In the genomic region with DNA sequence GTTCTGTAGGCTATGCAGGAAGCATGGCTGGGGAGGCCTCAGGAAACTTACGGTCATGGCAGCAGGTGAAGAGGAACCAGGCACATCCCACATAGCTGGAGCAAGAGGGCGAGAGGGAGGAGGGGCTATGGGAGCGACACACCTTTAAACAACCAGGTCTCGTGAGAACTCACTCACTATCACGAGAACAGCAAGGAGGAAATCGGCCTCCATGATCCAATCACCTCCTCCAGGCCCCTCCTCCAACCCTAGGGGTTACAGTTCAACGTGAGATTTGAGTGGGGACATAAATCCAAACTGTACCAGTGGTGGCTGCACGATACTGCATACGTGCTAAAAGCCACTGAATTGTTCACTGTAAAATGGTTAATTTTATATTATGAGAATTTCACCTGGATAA, we compare ENCODE assay signal across 22 cellular contexts. TPM values are rescaled to one million over a fixed set of nuclear protein-coding genes. Genes with fewer than 3 reads are reported as not detected.
DNase-seq lines count a peak whose midpoint lies in the region; ATAC-seq, FAIRE-seq and TF ChIP-seq lines count a peak whose summit lies in the region.
"Had no signal": no experiment of that assay in that cellular context is flagged by ENCODE, and none has a peak within 500 bp of the region (broad histone marks: within the 10 kb centered on the region; RNA-seq: fewer than 3 reads in every experiment).

No MANE protein-coding gene starts in this region.

- H3K9me3 ChIP-seq in HepG2 (ENCODE audit: low read length) (no peaks in the 10 kb centered on the region), right lobe of liver (no peaks in the 10 kb centered on the region), H1 (ENCODE audit: insufficient read depth in 2 of 2, low read depth in 1 of 2, low read length in 1 of 2) (no peaks in the 10 kb centered on the region), neural progenitor cell (ENCODE audit: low read depth) (no peaks in the 10 kb centered on the region)
- H3K9me3 ChIP-seq: BLaER1 treated with 17β-estradiol and CSF1 and Interleukin-3, amounts not matched to agents 10 nM and 100 nM had no signal

- no peak overlapping the region for H3K4ac ChIP-seq in H1 (replicated peaks; ENCODE audit: insufficient read length, low read depth, low read length)

- H2AK5ac ChIP-seq in H1 (ENCODE audit: low read depth, low read length): no peak overlapping the region

- FAIRE-seq in HepG2 (lab: Jason Lieb, UNC) (no peak), H1 (lab: Jason Lieb, UNC) (no peak)
- FAIRE-seq: A204.1, D721Med, GM12892 had no signal

- CTCF ChIA-PET in HepG2 (lab: Yijun Ruan, JAX; ENCODE audit: low intra/inter-chr PET ratio, low total read pairs) (no interaction called here), H1 (lab: Charles Lee; ENCODE audit: partially characterized antibody) (interaction anchor here (0.5 to 1.8 kb wide), 7 partner anchors 13 to 790 kb away, joined by 3 to 5 read pairs (median 4); no protein-coding TSS in a partner anchor)

- H3K18ac ChIP-seq in H1 (ENCODE audit: extremely low read depth, low read length): no peak overlapping the region

- no peaks in the 10 kb centered on the region for H3K9me3 Mint-ChIP-seq in neural progenitor cell
- H3K9me3 Mint-ChIP-seq: CD4-positive, alpha-beta T cell; CD8-positive, alpha-beta memory T cell had no signal

- intact Hi-C loops in HepG2 (cut with micrococcal nuclease; ENCODE audit: unreplicated experiment) (no loop called here), right lobe of liver (cut with DNase I) (loop anchor here in 1 of 2 donors (10.0 kb wide), 1 partner anchor 300 kb away; no protein-coding TSS in a partner anchor)

- POLR2A ChIA-PET in HepG2 (lab: Yijun Ruan, JAX) (no interaction called here), H1 (lab: Charles Lee; ENCODE audit: partially characterized antibody) (no interaction called here)

- H3K4me2 ChIP-seq in HepG2 (ENCODE audit: low read depth, low read length) (no peak overlapping the region), H1 (ENCODE audit: insufficient read depth in 1 of 2, low read depth in 2 of 2, low read length in 2 of 2) (no peak overlapping the region), neural progenitor cell (no peak overlapping the region)

- in situ Hi-C loops in HepG2 (cut with HindIII; ENCODE audit: extremely low pct_ligation_motif_present, low pct_unique_long_range_greater_than_20kb): loop anchor here (10.0 kb wide), 1 partner anchor 300 kb away; no protein-coding TSS in a partner anchor

- H3K4me1 ChIP-seq in HepG2 (ENCODE audit: insufficient read depth, low read length) (no peaks in the 10 kb centered on the region), right lobe of liver (no peaks in the 10 kb centered on the region), H1 (replicated peaks in 1 of 4; ENCODE audit: control insufficient read depth in 3 of 4, insufficient read depth in 4 of 4, low read length in 3 of 4) (peaks cover 0 to 25% (median 13%) of the 10 kb centered on the region in 4 experiments; a peak in 6 of 7 replicates), neural progenitor cell (no peaks in the 10 kb centered on the region)

- H3K36me3 Mint-ChIP-seq in neural progenitor cell: no peaks in the 10 kb centered on the region
- H3K36me3 Mint-ChIP-seq: CD14-positive monocyte; CD8-positive, alpha-beta memory T cell had no signal

- H4K20me1 ChIP-seq in HepG2 (ENCODE audit: insufficient read depth, low read length) (no peaks in the 10 kb centered on the region), H1 (replicated peaks in 1 of 2; ENCODE audit: control insufficient read depth in 1 of 2, insufficient read depth in 2 of 2, low read length in 2 of 2) (no peaks in the 10 kb centered on the region), neural progenitor cell (ENCODE audit: low read depth) (no peaks in the 10 kb centered on the region)
- H4K20me1 ChIP-seq: BLaER1 treated with 17β-estradiol and CSF1 and Interleukin-3, amounts not matched to agents 10 nM and 100 nM had no signal

- H3K4me3 Mint-ChIP-seq in neural progenitor cell: no peak overlapping the region
- H3K4me3 Mint-ChIP-seq: B cell; CD14-positive monocyte; CD4-positive, alpha-beta T cell; CD8-positive, alpha-beta memory T cell had no signal

- H3K27me3 ChIP-seq in HepG2 (ENCODE audit: control insufficient read depth in 1 of 2, insufficient read depth in 2 of 2, low read length in 2 of 2) (peaks cover 13 to 58% of the 10 kb centered on the region in 2 experiments; a peak in 3 of 5 replicates), right lobe of liver (no peaks in the 10 kb centered on the region), H1 (replicated peaks in 1 of 4; ENCODE audit: control insufficient read depth in 3 of 4, extremely low read depth in 1 of 4, insufficient read depth in 3 of 4, low read length in 3 of 4) (no peaks in the 10 kb centered on the region), neural progenitor cell (no peaks in the 10 kb centered on the region)

- no peak for TF ChIP-seq RAD21 in HepG2 (CRISPR knock-in tag; IDR thresholded peaks at IDR 0.05)
- no peak for TF ChIP-seq RAD21 in H1 (IDR thresholded peaks at IDR 0.05 in 1 of 2, conservative IDR thresholded peaks at IDR 0.05 in 1 of 2; ENCODE audit: low read depth in 2 of 2, low read length in 2 of 2)

- H3K14ac ChIP-seq in H1 (ENCODE audit: insufficient read length): no peak overlapping the region

- no peak for TF ChIP-seq EP300 in HepG2 (IDR thresholded peaks at IDR 0.05; ENCODE audit: low read depth in 2 of 2, low read length in 2 of 2)
- no peak for TF ChIP-seq EP300 in HepG2 (CRISPR knock-in tag; IDR thresholded peaks at IDR 0.05; ENCODE audit: borderline replicate concordance)
- no peak for TF ChIP-seq EP300 in H1 (IDR thresholded peaks at IDR 0.05; ENCODE audit: borderline replicate concordance in 1 of 2, low read depth in 2 of 2, low read length in 2 of 2)

- no peak overlapping the region for H4K5ac ChIP-seq in H1 (ENCODE audit: insufficient read length, low read depth, low read length)

- no peak for DNase-seq in HepG2 (ENCODE audit: low spot score)
- DNase-seq in right lobe of liver: no peak
- DNase-seq in H1 (ENCODE audit: low read depth in 1 of 2, low spot score in 2 of 2): no peak
- DNase-seq in neural progenitor cell (ENCODE audit: low spot score): no peak
- no peak for DNase-seq in SKM-1 treated with dmso at 0.1 percent for 144 hours (lab: John Stamatoyannopoulos, UW; ENCODE audit: unreplicated experiment)
- DNase-seq: CD4-positive, alpha-beta T cell; CD8-positive, alpha-beta memory T cell; DMS 273 treated with DMSO at 0.1 percent for 48 hours; DMS79; GOT3; H7; HCEC 1CT had no signal

- H2BK5ac ChIP-seq in H1 (ENCODE audit: low read depth, low read length): no peak overlapping the region

- no peak for TF ChIP-seq POLR2A in HepG2 (IDR thresholded peaks at IDR 0.05; ENCODE audit: insufficient read depth in 1 of 2, low read depth in 2 of 2, low read length in 2 of 2)
- no peak for TF ChIP-seq POLR2A in right lobe of liver (IDR thresholded peaks at IDR 0.05)
- no peak for TF ChIP-seq POLR2A in H1 (IDR thresholded peaks at IDR 0.05; ENCODE audit: control extremely low read depth in 1 of 2, low read depth in 2 of 2, low read length in 2 of 2)

- H3K27ac ChIP-seq in HepG2 (ENCODE audit: extremely low read length, insufficient read depth, low read length) (no peak overlapping the region), right lobe of liver (no peak overlapping the region), H1 (ENCODE audit: low read depth, low read length) (no peak overlapping the region), neural progenitor cell (no peak overlapping the region)
- H3K27ac ChIP-seq: 22Rv1; BLaER1 treated with 17β-estradiol and CSF1 and Interleukin-3, amounts not matched to agents 10 nM and 100 nM had no signal

- no peak overlapping the region for H3K4me3 ChIP-seq in HepG2 (replicated peaks in 1 of 3; ENCODE audit: insufficient read depth in 1 of 3, low read depth in 2 of 3, low read length in 3 of 3)
- H3K4me3 ChIP-seq in right lobe of liver: no peak overlapping the region
- no peak overlapping the region for H3K4me3 ChIP-seq in H1 (ENCODE audit: extremely low read depth in 1 of 4, insufficient read depth in 2 of 4, low read depth in 3 of 4, low read length in 4 of 4)
- no peak overlapping the region for H3K4me3 ChIP-seq in neural progenitor cell
- H3K4me3 ChIP-seq: BLaER1 treated with 17β-estradiol and CSF1 and Interleukin-3, amounts not matched to agents 10 nM and 100 nM had no signal

- 33% methylated on average over 9 of the region's 9 CpGs for WGBS in HepG2 (ENCODE audit: low lambda C conversion rate)
- 69% methylated on average over 9 of the region's 9 CpGs for WGBS in right lobe of liver (ENCODE audit: insufficient coverage, low coverage, low lambda C conversion rate, missing lambda C conversion rate)
- 83% methylated on average over 9 of the region's 9 CpGs; no CpG with 5 or more reads in 1 of the 2 experiments for WGBS in H1 (ENCODE audit: extremely low coverage in 1 of 2, insufficient coverage in 1 of 2, insufficient read length in 1 of 2, insufficient replicate concordance in 2 of 2, low coverage in 1 of 2, low lambda C conversion rate in 2 of 2, missing lambda C conversion rate in 1 of 2), 2 experiments

- H3K79me2 ChIP-seq in HepG2 (ENCODE audit: insufficient read depth, low read length) (no peaks in the 10 kb centered on the region), H1 (ENCODE audit: control insufficient read depth in 1 of 2, insufficient read depth in 2 of 2, low read length in 2 of 2) (no peaks in the 10 kb centered on the region), neural progenitor cell (ENCODE audit: low read depth) (no peaks in the 10 kb centered on the region)

- no peak overlapping the region for H2AFZ ChIP-seq in HepG2 (ENCODE audit: low read length)
- no peak overlapping the region for H2AFZ ChIP-seq in H1 (ENCODE audit: low read length)
- H2AFZ ChIP-seq in neural progenitor cell (replicated peaks): no peak overlapping the region

- H2BK15ac ChIP-seq in H1 (ENCODE audit: low read length): no peak overlapping the region

- H3K27ac Mint-ChIP-seq in neural progenitor cell: peak overlapping the region; percentile 54
- H3K27ac Mint-ChIP-seq: B cell; CD14-positive monocyte; CD4-positive, alpha-beta T cell; CD8-positive, alpha-beta memory T cell had no signal

- H3F3A ChIP-seq in neural progenitor cell (ENCODE audit: low read depth): no peaks in the 10 kb centered on the region

- ATAC-seq in HepG2 (no peak), right lobe of liver (no peak), HG03139 (IDR thresholded peaks at IDR 0.05; ENCODE audit: unreplicated experiment) (no peak)

- no peak overlapping the region for H4K8ac ChIP-seq in H1 (ENCODE audit: extremely low read depth, insufficient read depth, low read length)

- H2BK12ac ChIP-seq in H1 (ENCODE audit: low read depth, low read length): no peak overlapping the region

- H3K36me3 ChIP-seq in HepG2 (replicated peaks in 1 of 2; ENCODE audit: control insufficient read depth in 1 of 2, insufficient read depth in 2 of 2, low read length in 2 of 2) (no peaks in the 10 kb centered on the region), right lobe of liver (no peaks in the 10 kb centered on the region), H1 (ENCODE audit: control insufficient read depth in 2 of 4, insufficient read depth in 4 of 4, low read length in 3 of 4) (no peaks in the 10 kb centered on the region), neural progenitor cell (no peaks in the 10 kb centered on the region)
- H3K36me3 ChIP-seq: BLaER1 treated with 17β-estradiol and CSF1 and Interleukin-3, amounts not matched to agents 10 nM and 100 nM had no signal

- no peak overlapping the region for H3K23ac ChIP-seq in H1 (ENCODE audit: insufficient read length)

- H4K91ac ChIP-seq in H1 (replicated peaks; ENCODE audit: insufficient read length, low read length): no peak overlapping the region

- no peak overlapping the region for H3K56ac ChIP-seq in H1 (replicated peaks; ENCODE audit: insufficient read length, low read depth, low read length)

- H3K9ac ChIP-seq in HepG2 (ENCODE audit: insufficient read depth, low read depth, low read length): no peak overlapping the region
- no peak overlapping the region for H3K9ac ChIP-seq in H1 (replicated peaks in 1 of 4; ENCODE audit: extremely low read depth in 1 of 4, low read depth in 3 of 4, low read length in 3 of 4)
- no peak overlapping the region for H3K9ac ChIP-seq in neural progenitor cell
- H3K9ac ChIP-seq: BLaER1 treated with 17β-estradiol and CSF1 and Interleukin-3, amounts not matched to agents 10 nM and 100 nM had no signal

- TF ChIP-seq CTCF in HepG2 (CRISPR knock-in tag; IDR thresholded peaks at IDR 0.05): no peak
- TF ChIP-seq CTCF in right lobe of liver (IDR thresholded peaks at IDR 0.05): no peak
- TF ChIP-seq CTCF in H1 (IDR thresholded peaks at IDR 0.05; ENCODE audit: control extremely low read depth in 1 of 3, insufficient read depth in 1 of 3, low read depth in 1 of 3, low read length in 3 of 3): no peak
- TF ChIP-seq CTCF in neural progenitor cell (IDR thresholded peaks at IDR 0.05): no peak

- BruUV-seq in HepG2 (replicated peaks; lab: Mats Ljungman, UMichigan): no TSS peak

- H2BK20ac ChIP-seq in H1 (ENCODE audit: low read length): no peak overlapping the region

- no peaks in the 10 kb centered on the region for H3K23me2 ChIP-seq in H1 (ENCODE audit: low read depth, low read length)

- no peaks in the 10 kb centered on the region for H3K79me1 ChIP-seq in H1 (ENCODE audit: low read depth, low read length)

- H3K27me3 Mint-ChIP-seq in neural progenitor cell (ENCODE audit: insufficient read depth, low read depth): peaks cover 2% of the 10 kb centered on the region

- H2BK120ac ChIP-seq in H1 (replicated peaks; ENCODE audit: low read depth, low read length): no peak overlapping the region

- H3K4me1 Mint-ChIP-seq in neural progenitor cell: peaks cover 11% of the 10 kb centered on the region

RNA-seq across cellular contexts. Expression of gene ENPP7, which starts 26.1 kb away (rescaled TPM):
- total RNA-seq in HepG2 (2016; rRNA removed; fragmentation: Illumina TruSeq; extraction: Trizol): 0.76 and 2.2 TPM in 2 replicates
- 0.30 TPM in 1 of 2 replicates, not detected in the other for total RNA-seq in HepG2 (2016; cell fraction: cytosol; rRNA removed; fragmentation: Illumina TruSeq; extraction: Trizol; ENCODE audit: low read depth)
- total RNA-seq in HepG2 (2016; cell fraction: insoluble cytoplasmic fraction; rRNA removed; fragmentation: Illumina TruSeq; extraction: Trizol): 0.54 and 2.3 TPM in 2 replicates
- total RNA-seq in HepG2 (2016; cell fraction: membrane; rRNA removed; fragmentation: Illumina TruSeq; extraction: Trizol): 0.28 and 0.41 TPM in 2 replicates
- total RNA-seq in HepG2 (2016; cell fraction: nucleus; rRNA removed; fragmentation: Illumina TruSeq; extraction: Trizol): 3.2 and 3.4 TPM in 2 replicates
- polyA plus RNA-seq in HepG2 (2011; rRNA removed): 1.1 and 2.2 TPM in 2 replicates
- polyA plus RNA-seq in HepG2 (2011; cell fraction: cytosol; rRNA removed): 1.2 and 1.3 TPM in 2 replicates
- polyA plus RNA-seq in HepG2 (2011; cell fraction: nucleus; rRNA removed): 5.5 and 5.6 TPM in 2 replicates
- 1.7 and 2.5 TPM in 2 replicates for polyA plus RNA-seq in HepG2 (2012)
- 0.20 and 0.24 TPM in 2 replicates for polyA plus RNA-seq in HepG2 (2016; cell fraction: cytosol; fragmentation: Illumina TruSeq; extraction: Trizol; ENCODE audit: low read depth)
- polyA plus RNA-seq in HepG2 (2016; cell fraction: insoluble cytoplasmic fraction; fragmentation: Illumina TruSeq; extraction: Trizol; ENCODE audit: low read depth): 0.19 and 0.36 TPM in 2 replicates
- polyA plus RNA-seq in HepG2 (2016; cell fraction: membrane; fragmentation: Illumina TruSeq; extraction: Trizol; ENCODE audit: low read depth): 0.15 and 0.29 TPM in 2 replicates
- 1.4 and 2.3 TPM in 2 replicates for polyA plus RNA-seq in HepG2 (2016; cell fraction: nucleus; fragmentation: Illumina TruSeq; extraction: Trizol; ENCODE audit: insufficient read depth, low read depth)
- 6.6 TPM in 1 of 2 replicates, not detected in the other for polyA minus RNA-seq in HepG2 (2011; rRNA and poly(A)+ RNA removed; ENCODE audit: low replicate concordance)
- 0.79 and 1.1 TPM in 2 replicates for polyA minus RNA-seq in HepG2 (2011; cell fraction: cytosol; rRNA and poly(A)+ RNA removed)
- polyA minus RNA-seq in HepG2 (2011; cell fraction: nucleus; rRNA and poly(A)+ RNA removed): 10.6 and 12.7 TPM in 2 replicates
- total RNA-seq in right lobe of liver: 10 to 100 TPM in 4 of 6 experiments, 1 to 10 TPM in 2; 3.4 to 43.2 (median 17.8) TPM
- total RNA-seq in H1 (2021; fragmentation: NEBNext Ultra II Directional; extraction: Animal tissue kit (Norgen Biotek cat#: 25700)): not detected in 2 replicates
- not detected in 2 replicates for polyA plus RNA-seq in H1 (2011; rRNA removed)
- not detected for polyA plus RNA-seq in H1 (2011; cell fraction: cytosol; rRNA removed)
- polyA plus RNA-seq in H1 (2011; cell fraction: nucleus; rRNA removed): not detected
- polyA plus RNA-seq in H1 (2012, experiment 1 of 2): not detected in 4 replicates
- polyA plus RNA-seq in H1 (2012, experiment 2 of 2): not detected
- polyA plus RNA-seq in H1 (2013, experiment 1 of 2): not detected
- not detected for polyA plus RNA-seq in H1 (2013, experiment 2 of 2)
- not detected in 2 replicates for polyA minus RNA-seq in H1 (2011; rRNA and poly(A)+ RNA removed)
- not detected for polyA minus RNA-seq in H1 (2011; cell fraction: cytosol; rRNA and poly(A)+ RNA removed)
- polyA minus RNA-seq in H1 (2011; cell fraction: nucleus; rRNA and poly(A)+ RNA removed): not detected
- not detected in 2 replicates for total RNA-seq in neural progenitor cell (ENCODE audit: low replicate concordance)
- total RNA-seq: CD4-positive, alpha-beta T cell; G401; H7 had no signal
- polyA plus RNA-seq: AG04450, CD14-positive monocyte had no signal

Comparison
In these comparisons a context has a peak if more than half of its experiments do, and no peak if none do; other contexts are left out.
1. Of the 41 proteins assayed by ChIP-seq in both HepG2 and H1: peak only in HepG2: none; only in H1: none; in both: CHD2; in neither: 40.